20 cellular contexts compared by ENCODE assay signal in genomic region chr9:134505032-134505431, GRCh38.
"Had no signal": no experiment of that assay in that cellular context is flagged by ENCODE, and none has a peak within 500 bp of the region (broad histone marks: within the 10 kb centered on the region; RNA-seq: fewer than 3 reads in every experiment).

No MANE protein-coding gene starts in this region.

- H3K9me3 Mint-ChIP-seq: dendritic cell treated with granulocyte-macrophage colony-stimulating factor and Interleukin-4, amounts not matched to agents 40 ng/mL and 50 ng/mL, for 4 days; mesothelial cell of epicardium had no signal

- H3K36me3 ChIP-seq: esophagus squamous epithelium, gastroesophageal sphincter, spleen, suprapubic skin, thyroid gland had no signal

- H3K9ac ChIP-seq: parathyroid adenoma had no signal

- H3K27ac ChIP-seq: esophagus squamous epithelium, gastroesophageal sphincter, parathyroid adenoma, psoas muscle, spleen, suprapubic skin, thyroid gland had no signal

- H2AFZ ChIP-seq: parathyroid adenoma had no signal

- H3K4me3 Mint-ChIP-seq: dendritic cell treated with granulocyte-macrophage colony-stimulating factor and Interleukin-4, amounts not matched to agents 40 ng/mL and 50 ng/mL, for 4 days; mesothelial cell of epicardium; nephron progenitor cell had no signal

- ATAC-seq: gastroesophageal sphincter, psoas muscle, sciatic nerve had no signal

- H3K4me3 ChIP-seq: esophagus squamous epithelium, gastroesophageal sphincter, psoas muscle, spleen, suprapubic skin, thyroid gland had no signal

- H3K4me1 ChIP-seq: parathyroid adenoma, psoas muscle, thyroid gland had no signal

- H3K36me3 Mint-ChIP-seq: mesothelial cell of epicardium had no signal

- DNase-seq: cerebellar nuclear complex; esophagus squamous epithelium; foreskin fibroblast; kidney glomerular epithelial cell; mammary epithelial cell; nephron progenitor cell; retina; spleen; stimulated activated CD4-positive, alpha-beta T cell treated with anti-CD3 and anti-CD28 coated beads, Interleukin-15, amount 100 ng/mL, for 24 hours; stimulated activated CD4-positive, alpha-beta T cell treated with anti-CD3 and anti-CD28 coated beads, Interleukin-2, amount 100 ng/mL, for 24 hours; stimulated activated CD4-positive, alpha-beta T cell treated with anti-CD3 and anti-CD28 coated beads, Interleukin-4, amount 100 ng/mL, for 4 hours; stimulated activated naive CD4-positive, alpha-beta T cell; thyroid gland had no signal

- H3K27ac Mint-ChIP-seq: dendritic cell treated with granulocyte-macrophage colony-stimulating factor and Interleukin-4, amounts not matched to agents 40 ng/mL and 50 ng/mL, for 4 days; mesothelial cell of epicardium; nephron progenitor cell had no signal

- H3K9me3 ChIP-seq: esophagus squamous epithelium, gastroesophageal sphincter, psoas muscle, spleen, suprapubic skin, thyroid gland had no signal
